ENCODE assay signal across 8 cellular contexts in genomic region chr2:203014456-203015199, GRCh38. TPM values are rescaled to one million over a fixed set of nuclear protein-coding genes. Genes with fewer than 3 reads are reported as not detected.
A peak's percentile ranks its signal among the peaks of the same experiment; 100 is the strongest.
DNase-seq lines count a peak whose midpoint lies in the region; ATAC-seq and TF ChIP-seq lines count a peak whose summit lies in the region.

Gene NBEAL1 (plus strand): TSS chr2:203014875. CDS start chr2:203016385, 1,510 bp downstream.

- DNase-seq in NCI-H128 (lab: John Stamatoyannopoulos, UW; ENCODE audit: unreplicated experiment) (peak; percentile 82), Right ventricle myocardium inferior (ENCODE audit: missing footprints) (peak; percentile 99), ovary (peak; percentile 98 to 99 (median 99)), thyroid gland (peak; percentile 97 to 98)
- peak; percentile 90 for DNase-seq in activated naive CD8-positive, alpha-beta T cell treated with anti-CD3 and anti-CD28 coated beads, Interleukin-2, amount 50 U/mL, for 16 hours (ENCODE audit: low read depth, low spot score)

- no peaks in the 10 kb centered on the region for H3K9me2 ChIP-seq in SU-DHL-6 (replicated peaks; ENCODE audit: insufficient read depth, low read length)

- H3K4me3 ChIP-seq in SU-DHL-6 (ENCODE audit: insufficient read depth, low read length, poor library complexity, severe bottlenecking) = peak within 1 kb of the TSS; percentile 75
- H3K4me3 ChIP-seq in ovary = peak within 1 kb of the TSS; percentile 96
- H3K4me3 ChIP-seq in thyroid gland (replicated peaks in 1 of 3) = peak within 1 kb of the TSS; percentile 35 to 96 (median 90)

- H3K4me1 ChIP-seq in ovary (ENCODE audit: insufficient read depth) (no peaks in the 10 kb centered on the region), thyroid gland (peaks cover 11 to 30% of the 10 kb centered on the region in 2 donors)

- H3K27ac ChIP-seq in SU-DHL-6 (ENCODE audit: low read depth, low read length) = no peak within 1 kb of the TSS
- H3K27ac ChIP-seq in ovary = peak within 1 kb of the TSS; percentile 86 to 91
- H3K27ac ChIP-seq in thyroid gland = peak within 1 kb of the TSS; percentile 92 to 95 (median 94)

- peak within 1 kb of the TSS; percentile 99 for H2AFZ ChIP-seq in SU-DHL-6 (ENCODE audit: low read depth, low read length, severe bottlenecking)

- intact Hi-C loops in Right ventricle myocardium inferior (cut with DNase I) (loop anchor here (5.0 to 10.0 kb wide), 2 partner anchors 102 to 380 kb away; partner anchors contain the start of genes CARF, FAM117B and WDR12), ovary (cut with DNase I) (no loop called here), thyroid gland (cut with DNase I) (loop anchor here (10.0 kb wide), 1 partner anchor 640 kb away; the partner anchor contains the start of gene BMPR2)

- TF ChIP-seq POLR2A in GM10847 (IDR thresholded peaks at IDR 0.05; ENCODE audit: extremely low read depth, insufficient read length) (peak; percentile 44), ovary (IDR thresholded peaks at IDR 0.05) (peak; percentile 83), thyroid gland (IDR thresholded peaks at IDR 0.05) (peak in 1 of 2 donors; percentile 85)

- no peak for TF ChIP-seq CTCF in SU-DHL-6 (IDR thresholded peaks at IDR 0.05; ENCODE audit: insufficient read depth, low read length, poor library complexity, severe bottlenecking)
- TF ChIP-seq CTCF in ovary (IDR thresholded peaks at IDR 0.05) = no peak
- TF ChIP-seq CTCF in thyroid gland (IDR thresholded peaks at IDR 0.05) = no peak

- H3K9ac ChIP-seq in SU-DHL-6 (ENCODE audit: low read length) = peak within 1 kb of the TSS; percentile 70

- no peaks in the 10 kb centered on the region for H3K27me3 ChIP-seq in SU-DHL-6 (ENCODE audit: low read length)
- H3K27me3 ChIP-seq in ovary = no peaks in the 10 kb centered on the region
- H3K27me3 ChIP-seq in thyroid gland = no peaks in the 10 kb centered on the region

- no peaks in the 10 kb centered on the region for H4K20me1 ChIP-seq in SU-DHL-6 (ENCODE audit: low read depth, low read length)

- H3K4me2 ChIP-seq in SU-DHL-6 (ENCODE audit: low read depth, low read length, poor library complexity, severe bottlenecking) = peak within 1 kb of the TSS; percentile 91

- no peaks in the 10 kb centered on the region for H3K79me2 ChIP-seq in SU-DHL-6 (ENCODE audit: insufficient read depth, low read length)

- H3K9me3 ChIP-seq in SU-DHL-6 (ENCODE audit: insufficient read depth, low read length) (no peaks in the 10 kb centered on the region), ovary (no peaks in the 10 kb centered on the region), thyroid gland (no peaks in the 10 kb centered on the region)

- H3K36me3 ChIP-seq in SU-DHL-6 (ENCODE audit: low read length) (no peaks in the 10 kb centered on the region), ovary (no peaks in the 10 kb centered on the region), thyroid gland (no peaks in the 10 kb centered on the region)

- TF ChIP-seq EP300 in ovary (IDR thresholded peaks at IDR 0.05) = peak; percentile 90

- peak; percentile 98 for ATAC-seq in HG02678 (IDR thresholded peaks at IDR 0.05; ENCODE audit: unreplicated experiment)
- ATAC-seq in Right ventricle myocardium inferior = peak; percentile 99

- H3F3A ChIP-seq in SU-DHL-6 (ENCODE audit: insufficient read depth) = peaks cover 15% of the 10 kb centered on the region; the same call in 1 of the 2 replicates

- WGBS in ovary, 3 donors = 0 to 1% (median 1%) methylated on average over 32 to 59 of the region's 59 CpGs
- WGBS in thyroid gland, 2 donors = 0% methylated on average over 32 to 34 of the region's 59 CpGs

RNA-seq across cellular contexts. Expression of gene NBEAL1, which starts in this region (rescaled TPM):
- 14.1 TPM for total RNA-seq in Right ventricle myocardium inferior
- 10 to 100 TPM; 21.3 to 36.2 (median 29.3) TPM for total RNA-seq in ovary
- polyA plus RNA-seq in ovary = 10 to 100 TPM in 1 of 2 donors, 1 to 10 TPM in 1; 4.6 to 10.5 TPM
- 10 to 100 TPM; 58.8 to 88.8 (median 71.3) TPM for total RNA-seq in thyroid gland

Comparison
In these comparisons a context has a peak if more than half of its experiments do, and no peak if none do; other contexts are left out.
1. intact Hi-C loops: an anchor here in Right ventricle myocardium inferior (5.0 to 10.0 kb wide) and thyroid gland (10.0 kb wide); none called in ovary.